10 cellular contexts compared by ENCODE assay signal in genomic region chr6:33430334-33430733, GRCh38. TPM values are rescaled to one million over a fixed set of nuclear protein-coding genes. Genes with fewer than 3 reads are reported as not detected.
A peak's percentile ranks its signal among the peaks of the same experiment; 100 is the strongest.
DNase-seq lines count a peak whose midpoint lies in the region; ATAC-seq and TF ChIP-seq lines count a peak whose summit lies in the region.
"Had no signal": no experiment of that assay in that cellular context is flagged by ENCODE, and none has a peak within 500 bp of the region (broad histone marks: within the 10 kb centered on the region; RNA-seq: fewer than 3 reads in every experiment).

No MANE protein-coding gene starts in this region.

- ATAC-seq in SK-N-SH treated with all-trans-retinoic acid at 6 μM for 48 hours (no peak), HG03460 (IDR thresholded peaks at IDR 0.05; ENCODE audit: unreplicated experiment) (no peak)

- H3K79me2 ChIP-seq in SK-N-SH (ENCODE audit: insufficient read depth) = peaks cover 33% of the 10 kb centered on the region; the same call in 1 of the 2 replicates

- TF ChIP-seq EP300 in SK-N-SH (IDR thresholded peaks at IDR 0.05; ENCODE audit: borderline replicate concordance in 1 of 2, low read depth in 1 of 2, low read length in 1 of 2) = no peak
- no peak for TF ChIP-seq EP300 in sigmoid colon (IDR thresholded peaks at IDR 0.05)

- TF ChIP-seq CTCF in SK-N-SH (IDR thresholded peaks at IDR 0.05) (no peak), esophagus squamous epithelium (IDR thresholded peaks at IDR 0.05) (no peak), sigmoid colon (IDR thresholded peaks at IDR 0.05) (no peak), left ventricle myocardium inferior (IDR thresholded peaks at IDR 0.05; ENCODE audit: borderline replicate concordance) (no peak)

- WGBS in SK-N-SH (ENCODE audit: low lambda C conversion rate) = 70% methylated on average over 2 of the region's 2 CpGs
- WGBS in esophagus squamous epithelium, 2 donors = 34 to 38% methylated on average over 2 of the region's 2 CpGs
- 42 to 74% methylated on average over 2 of the region's 2 CpGs for WGBS in sigmoid colon, 2 donors

- no peaks in the 10 kb centered on the region; the same call in 1 of the 2 replicates for H4K20me1 ChIP-seq in SK-N-SH (ENCODE audit: insufficient read depth)

- H3K36me3 ChIP-seq in SK-N-SH (replicated peaks in 1 of 2; ENCODE audit: control insufficient read depth in 1 of 2, insufficient read depth in 2 of 2, low read length in 1 of 2) (peaks cover 0 to 4% of the 10 kb centered on the region in 2 experiments), SK-N-MC (ENCODE audit: insufficient read depth, low read length) (no peaks in the 10 kb centered on the region; the same call in 1 of the 2 replicates), esophagus squamous epithelium (peaks cover 0 to 14% (median 0%) of the 10 kb centered on the region in 3 donors), sigmoid colon (peaks cover 3 to 4% (median 3%) of the 10 kb centered on the region in 4 donors), left ventricle myocardium inferior (peaks cover 4% of the 10 kb centered on the region)

- peak overlapping the region; percentile 49; the same call in 1 of the 2 replicates for H3K4me2 ChIP-seq in SK-N-SH

- POLR2A ChIA-PET in SK-N-SH (lab: Yijun Ruan, JAX) = interaction anchor here (0.9 to 1.7 kb wide), 3 partner anchors 24 to 459 kb away, joined by 3 to 9 read pairs (median 5); partner anchors contain the start of gene ZBTB9

- peak overlapping the region in 1 of 2 experiments; percentile 31; a peak in 1 of 4 replicates for H3K27ac ChIP-seq in SK-N-SH (ENCODE audit: low read depth in 2 of 2, low read length in 1 of 2)
- peak overlapping the region; percentile 54; the same call in 1 of the 2 replicates for H3K27ac ChIP-seq in SK-N-MC
- H3K27ac ChIP-seq in esophagus squamous epithelium = peak overlapping the region in 3 of 4 donors; percentile 85 to 96 (median 91)
- H3K27ac ChIP-seq in sigmoid colon = peak overlapping the region in 3 of 4 donors; percentile 74 to 91 (median 80)
- H3K27ac ChIP-seq in left ventricle myocardium inferior (replicated peaks) = no peak overlapping the region

- CTCF ChIA-PET in SK-N-SH (lab: Yijun Ruan, JAX) = interaction anchor here (0.8 to 2.3 kb wide), 4 partner anchors 10 to 36 kb away, joined by 3 to 8 read pairs (median 4); partner anchors contain the start of genes CUTA and ZBTB9

- no peaks in the 10 kb centered on the region for H3K9me3 ChIP-seq in SK-N-SH
- no peaks in the 10 kb centered on the region for H3K9me3 ChIP-seq in SK-N-MC (ENCODE audit: low read depth, low read length)
- H3K9me3 ChIP-seq in esophagus squamous epithelium = no peaks in the 10 kb centered on the region
- no peaks in the 10 kb centered on the region for H3K9me3 ChIP-seq in sigmoid colon
- no peaks in the 10 kb centered on the region for H3K9me3 ChIP-seq in left ventricle myocardium inferior (replicated peaks)

- H3K27me3 ChIP-seq in SK-N-SH (ENCODE audit: insufficient read depth) (no peaks in the 10 kb centered on the region), esophagus squamous epithelium (no peaks in the 10 kb centered on the region), sigmoid colon (no peaks in the 10 kb centered on the region), left ventricle myocardium inferior (ENCODE audit: low read depth) (no peaks in the 10 kb centered on the region)

- TF ChIP-seq RAD21 in SK-N-SH (IDR thresholded peaks at IDR 0.05; ENCODE audit: low read length) = no peak

- no peak overlapping the region for H2AFZ ChIP-seq in SK-N-SH (ENCODE audit: low read depth)

- peaks cover 15% of the 10 kb centered on the region for H3F3A ChIP-seq in SK-N-SH (replicated peaks; ENCODE audit: insufficient read depth)

- H3K9ac ChIP-seq in SK-N-SH (no peak overlapping the region), SK-N-MC (ENCODE audit: insufficient read length) (no peak overlapping the region)

- DNase-seq in SK-N-SH (no peak), SK-N-MC (ENCODE audit: low read depth, low spot score) (no peak), esophagus squamous epithelium (lab: John Stamatoyannopoulos, UW) (no peak), sigmoid colon (no peak), left ventricle myocardium inferior (no peak), germinal center (ENCODE audit: low spot score) (no peak)
- DNase-seq: amniotic stem cell, NCI-H1092 treated with DMSO at 0.1 percent for 48 hours had no signal

- peaks cover 17 to 44% of the 10 kb centered on the region in 2 experiments for H3K4me1 ChIP-seq in SK-N-SH (ENCODE audit: control insufficient read depth in 1 of 2, insufficient read depth in 2 of 2, low read depth in 1 of 2, low read length in 1 of 2)
- H3K4me1 ChIP-seq in esophagus squamous epithelium = peaks cover 42 to 75% (median 46%) of the 10 kb centered on the region in 3 donors
- H3K4me1 ChIP-seq in sigmoid colon = peaks cover 0 to 75% (median 72%) of the 10 kb centered on the region in 4 donors
- H3K4me1 ChIP-seq in left ventricle myocardium inferior = peaks cover 82% of the 10 kb centered on the region

- TF ChIP-seq POLR2A in esophagus squamous epithelium (IDR thresholded peaks at IDR 0.05) = no peak
- TF ChIP-seq POLR2A in sigmoid colon (IDR thresholded peaks at IDR 0.05) = no peak

- intact Hi-C loops in esophagus squamous epithelium (cut with DNase I) = no loop called here
- intact Hi-C loops in sigmoid colon (cut with DNase I) = no loop called here
- intact Hi-C loops in left ventricle myocardium inferior (cut with micrococcal nuclease) = no loop called here

- H3K4me3 ChIP-seq in SK-N-SH (ENCODE audit: low read depth in 2 of 2, low read length in 1 of 2) = no peak overlapping the region
- peak overlapping the region; percentile 56; the same call in 1 of the 2 replicates for H3K4me3 ChIP-seq in SK-N-MC
- H3K4me3 ChIP-seq in esophagus squamous epithelium = peak overlapping the region in 1 of 4 donors; percentile 39
- H3K4me3 ChIP-seq in sigmoid colon = no peak overlapping the region
- no peak overlapping the region for H3K4me3 ChIP-seq in left ventricle myocardium inferior

- H3K9me2 ChIP-seq in SK-N-SH = no peaks in the 10 kb centered on the region

TF ChIP-seq in SK-N-SH, 30 proteins besides CTCF, POLR2A, EP300 and RAD21 (continues in another document):
- TF ChIP-seq TAF1 (IDR thresholded peaks at IDR 0.05; ENCODE audit: borderline replicate concordance, low read depth, low read length) = no peak
- TF ChIP-seq, protein P1, sequence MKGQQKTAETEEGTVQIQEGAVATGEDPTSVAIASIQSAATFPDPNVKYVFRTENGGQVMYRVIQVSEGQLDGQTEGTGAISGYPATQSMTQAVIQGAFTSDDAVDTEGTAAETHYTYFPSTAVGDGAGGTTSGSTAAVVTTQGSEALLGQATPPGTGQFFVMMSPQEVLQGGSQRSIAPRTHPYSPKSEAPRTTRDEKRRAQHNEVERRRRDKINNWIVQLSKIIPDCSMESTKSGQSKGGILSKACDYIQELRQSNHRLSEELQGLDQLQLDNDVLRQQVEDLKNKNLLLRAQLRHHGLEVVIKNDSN (IDR thresholded peaks at IDR 0.05; ENCODE audit: borderline replicate concordance, low read depth) = no peak

TF ChIP-seq in SK-N-SH treated with all-trans-retinoic acid at 6 μM for 48 hours, 23 proteins besides CTCF, POLR2A, EP300 and RAD21 (continues in another document):
- no peak for TF ChIP-seq OSR1 (CRISPR knock-in tag; IDR thresholded peaks at IDR 0.05)
- TF ChIP-seq BACH2 (CRISPR knock-in tag; IDR thresholded peaks at IDR 0.05; ENCODE audit: borderline replicate concordance) = no peak

RNA-seq across cellular contexts. Expression of gene SYNGAP1, which starts 10.5 kb away (rescaled TPM):
- polyA plus RNA-seq in SK-N-SH (2012; rRNA removed) (5.9 and 8.8 TPM in 2 replicates), sigmoid colon (10 to 100 TPM in 1 of 3 donors, 1 to 10 TPM in 1, under 1 TPM in 1; 0.92 to 17.8 (median 2.4) TPM)
- polyA plus RNA-seq in SK-N-SH (2012; cell fraction: cytosol; rRNA removed) = 3.2 and 3.9 TPM in 2 replicates
- 38.1 and 40.3 TPM in 2 replicates for polyA plus RNA-seq in SK-N-SH (2012; cell fraction: nucleus; rRNA removed)
- total RNA-seq in esophagus squamous epithelium (1 to 10 TPM; 3.3 to 8.6 (median 4.1) TPM), sigmoid colon (10 to 100 TPM in 1 of 4 donors, 1 to 10 TPM in 3; 6.4 to 24.6 (median 9.9) TPM), left ventricle myocardium inferior (6.5 TPM)

RNA-seq across cellular contexts. Expression of gene CUTA, which starts 12.4 kb away (rescaled TPM):
- polyA plus RNA-seq in SK-N-SH (2012; rRNA removed) (349 and 444 TPM in 2 replicates), sigmoid colon (100 to 1,000 TPM; 110 to 193 (median 153) TPM)
- 337 and 359 TPM in 2 replicates for polyA plus RNA-seq in SK-N-SH (2012; cell fraction: cytosol; rRNA removed)
- 318 and 652 TPM in 2 replicates for polyA plus RNA-seq in SK-N-SH (2012; cell fraction: nucleus; rRNA removed)
- total RNA-seq in esophagus squamous epithelium (10 to 100 TPM; 46.0 to 93.1 (median 69.4) TPM), sigmoid colon (100 to 1,000 TPM; 102 to 148 (median 120) TPM), left ventricle myocardium inferior (107 TPM)

RNA-seq across cellular contexts. Expression of gene PHF1, which starts 19.5 kb away (rescaled TPM):
- polyA plus RNA-seq in SK-N-SH (2012; rRNA removed) = 48.7 and 59.0 TPM in 2 replicates
- polyA plus RNA-seq in SK-N-SH (2012; cell fraction: cytosol; rRNA removed) = 17.7 and 25.5 TPM in 2 replicates
- 250 and 323 TPM in 2 replicates for polyA plus RNA-seq in SK-N-SH (2012; cell fraction: nucleus; rRNA removed)
- 10 to 100 TPM in 3 of 4 donors, 1 to 10 TPM in 1; 8.1 to 48.6 (median 17.3) TPM for total RNA-seq in esophagus squamous epithelium
- total RNA-seq in sigmoid colon = 10 to 100 TPM; 57.1 to 82.3 (median 66.0) TPM
- 10 to 100 TPM; 22.4 to 43.2 (median 43.2) TPM for polyA plus RNA-seq in sigmoid colon
- 52.2 TPM for total RNA-seq in left ventricle myocardium inferior

RNA-seq across cellular contexts. Expression of gene ZBTB9, which starts 24.0 kb away (rescaled TPM):
- polyA plus RNA-seq in SK-N-SH (2012; rRNA removed) = 5.7 and 5.9 TPM in 2 replicates
- 4.4 and 5.3 TPM in 2 replicates for polyA plus RNA-seq in SK-N-SH (2012; cell fraction: cytosol; rRNA removed)
- polyA plus RNA-seq in SK-N-SH (2012; cell fraction: nucleus; rRNA removed) = 17.4 and 20.9 TPM in 2 replicates
- total RNA-seq in esophagus squamous epithelium = 1 to 10 TPM; 2.8 to 4.8 (median 3.3) TPM
- total RNA-seq in sigmoid colon = 1 to 10 TPM; 1.1 to 3.6 (median 1.4) TPM
- 1 to 10 TPM in 2 of 3 donors, under 1 TPM in 1; 0.60 to 4.2 (median 1.8) TPM for polyA plus RNA-seq in sigmoid colon
- total RNA-seq in left ventricle myocardium inferior = 4.9 TPM

RNA-seq across cellular contexts. Expression of gene KIFC1, which starts 38.7 kb away (rescaled TPM):
- polyA plus RNA-seq in SK-N-SH (2012; rRNA removed) = 29.6 and 35.9 TPM in 2 replicates
- polyA plus RNA-seq in SK-N-SH (2012; cell fraction: cytosol; rRNA removed) = 13.6 and 23.2 TPM in 2 replicates
- 40.0 and 48.8 TPM in 2 replicates for polyA plus RNA-seq in SK-N-SH (2012; cell fraction: nucleus; rRNA removed)
- total RNA-seq in esophagus squamous epithelium = 10 to 100 TPM in 2 of 4 donors, 1 to 10 TPM in 2; 9.6 to 38.9 (median 11.2) TPM
- total RNA-seq in sigmoid colon = 1 to 10 TPM in 2 of 4 donors, under 1 TPM in 2; 0.49 to 5.5 (median 1.3) TPM
- polyA plus RNA-seq in sigmoid colon = 10 to 100 TPM in 1 of 3 donors, 1 to 10 TPM in 2; 1.2 to 23.0 (median 4.6) TPM
- 0.49 TPM for total RNA-seq in left ventricle myocardium inferior
